In genomic region chr11:11844272-11844671, GRCh38 we compare ENCODE assay signal across 10 cellular contexts. TPM values are rescaled to one million over a fixed set of nuclear protein-coding genes. Genes with fewer than 3 reads are reported as not detected.
A peak's percentile ranks its signal among the peaks of the same experiment; 100 is the strongest.
DNase-seq lines count a peak whose midpoint lies in the region; ATAC-seq, FAIRE-seq and TF ChIP-seq lines count a peak whose summit lies in the region.
"Had no signal": no experiment of that assay in that cellular context is flagged by ENCODE, and none has a peak within 500 bp of the region (broad histone marks: within the 10 kb centered on the region; RNA-seq: fewer than 3 reads in every experiment).

No MANE protein-coding gene starts in this region.

- peaks cover 15% of the 10 kb centered on the region for H3K4me1 Mint-ChIP-seq in activated T-helper 1 cell treated with anti-CD3 and anti-CD28 coated beads, Interleukin-12 subunit alpha, Interleukin-12 subunit beta, Interleukin-2, Interleukin-4 antibody, amounts not matched to agents 30 ng/mL and 10 ng/mL and 1 ng/mL, durations not matched to agents 14 hours and 24 hours and 36 hours (ENCODE audit: low read depth)

- intact Hi-C loops in activated T-helper 1 cell treated with anti-CD3 and anti-CD28 coated beads, Interleukin-12 subunit alpha, Interleukin-12 subunit beta, Interleukin-2, Interleukin-4 antibody, amounts not matched to agents 30 ng/mL and 10 ng/mL and 1 ng/mL, durations not matched to agents 14 hours and 24 hours and 36 hours (cut with micrococcal nuclease), result loop anchor here (2.0 to 10.0 kb wide), 10 partner anchors 37 to 1618 kb away; partner anchors contain the start of genes AMPD3, BMAL1, BTBD10 and GALNT18
- intact Hi-C loops in aorta (cut with DNase I), result loop anchor here (5.0 to 10.0 kb wide), 2 partner anchors 37 to 71 kb away; no protein-coding TSS in a partner anchor

- no peak for TF ChIP-seq POLR2A in H54 (IDR thresholded peaks at IDR 0.05; ENCODE audit: low read depth, low read length)
- no peak for TF ChIP-seq POLR2A in suprapubic skin (IDR thresholded peaks at IDR 0.05)

- DNase-seq in H54 (ENCODE audit: insufficient read length, low spot score) (no peak), suprapubic skin (ENCODE audit: low spot score in 2 of 2) (no peak), OCI-M2 (lab: John Stamatoyannopoulos, UW; ENCODE audit: unreplicated experiment) (no peak), medulla oblongata (ENCODE audit: extremely low spot score) (no peak), HPDE6-E6E7 (ENCODE audit: extremely low spot score) (no peak), aorta (no peak)
- DNase-seq in activated T-helper 1 cell treated with anti-CD3 and anti-CD28 coated beads, Interleukin-12 subunit alpha, Interleukin-12 subunit beta, Interleukin-2, Interleukin-4 antibody, amounts not matched to agents 30 ng/mL and 10 ng/mL and 1 ng/mL, durations not matched to agents 14 hours and 24 hours and 36 hours (ENCODE audit: low spot score), result no peak

- H3K4me3 ChIP-seq in iPS-20b (ENCODE audit: low read length) (peak overlapping the region; percentile 88), suprapubic skin (peak overlapping the region; percentile 86), aorta (ENCODE audit: low read length in 2 of 2) (peak overlapping the region in 1 of 2 donors; percentile 48)

- H3K27me3 Mint-ChIP-seq in activated T-helper 1 cell treated with anti-CD3 and anti-CD28 coated beads, Interleukin-12 subunit alpha, Interleukin-12 subunit beta, Interleukin-2, Interleukin-4 antibody, amounts not matched to agents 30 ng/mL and 10 ng/mL and 1 ng/mL, durations not matched to agents 14 hours and 24 hours and 36 hours (ENCODE audit: insufficient read depth), result no peaks in the 10 kb centered on the region
- H3K27me3 Mint-ChIP-seq: brain had no signal

- peak overlapping the region; percentile 76 for H3K27ac Mint-ChIP-seq in activated T-helper 1 cell treated with anti-CD3 and anti-CD28 coated beads, Interleukin-12 subunit alpha, Interleukin-12 subunit beta, Interleukin-2, Interleukin-4 antibody, amounts not matched to agents 30 ng/mL and 10 ng/mL and 1 ng/mL, durations not matched to agents 14 hours and 24 hours and 36 hours

- H3K27ac ChIP-seq in iPS-20b (ENCODE audit: low read length) (no peak overlapping the region), suprapubic skin (peak overlapping the region; percentile 95), aorta (ENCODE audit: low read depth in 1 of 2, low read length in 2 of 2) (peak overlapping the region in 1 of 2 donors; percentile 60)
- H3K27ac ChIP-seq: HL-60 had no signal

- no peaks in the 10 kb centered on the region for H3K9me3 ChIP-seq in iPS-20b (ENCODE audit: insufficient read depth, low read depth, low read length)
- H3K9me3 ChIP-seq in suprapubic skin, result no peaks in the 10 kb centered on the region
- H3K9me3 ChIP-seq in aorta (ENCODE audit: control insufficient read depth, low read length), result no peaks in the 10 kb centered on the region

- peaks cover 2% of the 10 kb centered on the region for H3K36me3 Mint-ChIP-seq in activated T-helper 1 cell treated with anti-CD3 and anti-CD28 coated beads, Interleukin-12 subunit alpha, Interleukin-12 subunit beta, Interleukin-2, Interleukin-4 antibody, amounts not matched to agents 30 ng/mL and 10 ng/mL and 1 ng/mL, durations not matched to agents 14 hours and 24 hours and 36 hours (ENCODE audit: low read depth)

- 48% methylated on average over 1 of the region's 1 CpG for WGBS in suprapubic skin
- 32 to 47% methylated on average over 1 of the region's 1 CpG for WGBS in aorta, 2 donors

- H3K27me3 ChIP-seq in iPS-20b (ENCODE audit: insufficient read depth, low read length) (no peaks in the 10 kb centered on the region), suprapubic skin (no peaks in the 10 kb centered on the region), aorta (ENCODE audit: control insufficient read depth in 1 of 2, insufficient read depth in 2 of 2, low read length in 1 of 2) (no peaks in the 10 kb centered on the region)

- no peaks in the 10 kb centered on the region for H3K9me3 Mint-ChIP-seq in activated T-helper 1 cell treated with anti-CD3 and anti-CD28 coated beads, Interleukin-12 subunit alpha, Interleukin-12 subunit beta, Interleukin-2, Interleukin-4 antibody, amounts not matched to agents 30 ng/mL and 10 ng/mL and 1 ng/mL, durations not matched to agents 14 hours and 24 hours and 36 hours

- no peaks in the 10 kb centered on the region for H3K36me3 ChIP-seq in iPS-20b (ENCODE audit: insufficient read depth, low read depth, low read length)
- H3K36me3 ChIP-seq in suprapubic skin, result no peaks in the 10 kb centered on the region
- no peaks in the 10 kb centered on the region for H3K36me3 ChIP-seq in aorta (ENCODE audit: control insufficient read depth in 1 of 2, insufficient read depth in 2 of 2, low read length in 1 of 2)

- no peak overlapping the region for H3K4me3 Mint-ChIP-seq in activated T-helper 1 cell treated with anti-CD3 and anti-CD28 coated beads, Interleukin-12 subunit alpha, Interleukin-12 subunit beta, Interleukin-2, Interleukin-4 antibody, amounts not matched to agents 30 ng/mL and 10 ng/mL and 1 ng/mL, durations not matched to agents 14 hours and 24 hours and 36 hours
- H3K4me3 Mint-ChIP-seq: brain had no signal

- ATAC-seq in aorta (ENCODE audit: low FRiP score), result no peak

- H3K4me1 ChIP-seq in iPS-20b (ENCODE audit: insufficient read depth, low read length) (peaks cover 26% of the 10 kb centered on the region; the same call in 1 of the 2 replicates), suprapubic skin (peaks cover 65% of the 10 kb centered on the region), aorta (ENCODE audit: control insufficient read depth in 1 of 2, insufficient read depth in 2 of 2, low read length in 2 of 2) (peaks cover 0 to 4% of the 10 kb centered on the region in 2 donors)

- H3K9ac ChIP-seq in iPS-20b (ENCODE audit: low read depth, low read length), result no peak overlapping the region

- FAIRE-seq in H54 (lab: Jason Lieb, UNC), result peak; percentile 36

- TF ChIP-seq EP300 in suprapubic skin (IDR thresholded peaks at IDR 0.05), result no peak

- no peak for TF ChIP-seq CTCF in suprapubic skin (IDR thresholded peaks at IDR 0.05)

RNA-seq across cellular contexts. Expression of gene USP47, which starts 2.5 kb away (rescaled TPM):
- total RNA-seq in activated T-helper 1 cell treated with anti-CD3 and anti-CD28 coated beads, Interleukin-12 subunit alpha, Interleukin-12 subunit beta, Interleukin-2, Interleukin-4 antibody, amounts not matched to agents 30 ng/mL and 10 ng/mL and 1 ng/mL, durations not matched to agents 14 hours and 24 hours and 36 hours, result 52.0 and 54.8 TPM in 2 replicates
- total RNA-seq in suprapubic skin (100 to 1,000 TPM in 1 of 4 donors, 10 to 100 TPM in 3; 56.0 to 102 (median 72.2) TPM), aorta (10 to 100 TPM; 58.7 to 74.9 TPM)
- polyA plus RNA-seq in aorta, result 10 to 100 TPM; 23.2 to 31.6 TPM
